8 cellular contexts compared by ENCODE assay signal in the genomic region with DNA sequence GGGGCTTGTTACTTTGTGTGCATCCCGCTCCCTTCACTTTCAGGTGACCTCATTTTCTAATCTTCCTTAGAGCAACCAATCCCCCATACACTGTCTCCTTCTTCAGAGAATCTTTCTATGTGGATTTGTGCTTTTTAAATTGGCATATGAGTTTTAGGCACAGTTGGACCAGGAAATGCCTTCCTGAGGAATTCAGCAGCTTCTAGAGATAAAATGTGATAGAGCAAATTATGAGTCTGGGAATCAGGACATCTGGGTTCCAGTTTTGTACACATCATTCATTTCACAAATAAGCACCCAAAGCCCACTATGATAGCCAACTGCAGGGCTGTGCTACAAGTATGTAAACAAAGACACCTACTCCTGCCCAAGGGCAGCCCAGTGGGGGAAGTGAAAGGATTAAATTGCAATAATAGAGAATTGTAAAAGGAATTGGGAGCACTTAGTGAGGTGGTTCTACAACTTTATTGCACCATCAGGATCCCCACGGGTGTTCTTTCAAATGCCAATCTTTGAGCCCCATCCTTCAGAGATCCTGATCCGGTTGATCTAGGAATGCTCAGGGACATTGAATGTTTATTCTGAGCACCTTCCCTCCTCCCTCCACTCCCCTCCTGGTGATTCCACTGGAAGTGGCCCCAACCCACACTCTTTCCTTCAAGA. TPM values are rescaled to one million over a fixed set of nuclear protein-coding genes. Genes with fewer than 3 reads are reported as not detected.
DNase-seq lines count a peak whose midpoint lies in the region; ATAC-seq and TF ChIP-seq lines count a peak whose summit lies in the region.

No MANE protein-coding gene starts in this region.

- no peak for TF ChIP-seq RAD21 in SK-N-SH (IDR thresholded peaks at IDR 0.05; ENCODE audit: low read length)

- H3K4me3 Mint-ChIP-seq in natural killer cell: no peak overlapping the region
- H3K4me3 Mint-ChIP-seq in natural killer cell treated with Interleukin-12 subunit alpha and Interleukin-12 subunit beta and Interleukin-15 and Interleukin-18, amount 100 ng/mL, for 72 hours: no peak overlapping the region
- no peak overlapping the region for H3K4me3 Mint-ChIP-seq in activated CD4-positive, alpha-beta T cell treated with anti-CD3 and anti-CD28 coated beads, Interleukin-2, amount 10 ng/mL, durations not matched to agents 7 days and 5 days

- peak overlapping the region; percentile 47; the same call in 1 of the 2 replicates for H3K9ac ChIP-seq in SK-N-SH

- POLR2A ChIA-PET in SK-N-SH (lab: Yijun Ruan, JAX): interaction anchor here (0.7 to 0.9 kb wide), 2 partner anchors 11 to 53 kb away, joined by 3 to 4 read pairs; no protein-coding TSS in a partner anchor
- POLR2A ChIA-PET in activated CD4-positive, alpha-beta T cell treated with anti-CD3 and anti-CD28 coated beads, Interleukin-2, amount 10 ng/mL, durations not matched to agents 7 days and 5 days (lab: Charles Lee): no interaction called here

- H3K9me3 ChIP-seq in SK-N-SH: no peaks in the 10 kb centered on the region

- TF ChIP-seq CTCF in natural killer cell (IDR thresholded peaks at IDR 0.05) (no peak), SK-N-SH (IDR thresholded peaks at IDR 0.05) (no peak), foreskin keratinocyte (conservative IDR thresholded peaks at IDR 0.05) (no peak)

- H3K27ac ChIP-seq in SK-N-SH (ENCODE audit: low read depth in 2 of 2, low read length in 1 of 2) (peak overlapping the region; percentile 24 to 97; a peak in 3 of 4 replicates), foreskin keratinocyte (peak overlapping the region; percentile 93)

- no peak for TF ChIP-seq EP300 in SK-N-SH (IDR thresholded peaks at IDR 0.05; ENCODE audit: borderline replicate concordance in 1 of 2, low read depth in 1 of 2, low read length in 1 of 2)

- H2AFZ ChIP-seq in SK-N-SH (ENCODE audit: low read depth): no peak overlapping the region

- DNase-seq in natural killer cell: no peak
- DNase-seq in natural killer cell treated with Interleukin-12 subunit alpha and Interleukin-12 subunit beta and Interleukin-15 and Interleukin-18, amount 100 ng/mL, for 72 hours (ENCODE audit: low spot score): no peak
- DNase-seq in SK-N-SH: no peak
- DNase-seq in foreskin keratinocyte: no peak
- DNase-seq in activated effector memory CD4-positive, alpha-beta T cell treated with Interleukin-2 at 50 U/mL for 16 hours: no peak
- no peak for DNase-seq in activated CD4-positive, alpha-beta T cell treated with anti-CD3 and anti-CD28 coated beads, Interleukin-2, amount 10 ng/mL, durations not matched to agents 7 days and 5 days
- no peak for DNase-seq in occipital lobe (lab: John Stamatoyannopoulos, UW)
- no peak for DNase-seq in activated gamma-delta T cell (lab: John Stamatoyannopoulos, UW)

- H3K36me3 ChIP-seq in SK-N-SH (replicated peaks in 1 of 2; ENCODE audit: control insufficient read depth in 1 of 2, insufficient read depth in 2 of 2, low read length in 1 of 2): peaks cover 0 to 21% of the 10 kb centered on the region in 2 experiments

- H4K20me1 ChIP-seq in SK-N-SH (ENCODE audit: insufficient read depth): no peaks in the 10 kb centered on the region

- no peaks in the 10 kb centered on the region for H3K36me3 Mint-ChIP-seq in natural killer cell
- H3K36me3 Mint-ChIP-seq in natural killer cell treated with Interleukin-12 subunit alpha and Interleukin-12 subunit beta and Interleukin-15 and Interleukin-18, amount 100 ng/mL, for 72 hours: peaks cover 14% of the 10 kb centered on the region
- peaks cover 46% of the 10 kb centered on the region for H3K36me3 Mint-ChIP-seq in activated CD4-positive, alpha-beta T cell treated with anti-CD3 and anti-CD28 coated beads, Interleukin-2, amount 10 ng/mL, durations not matched to agents 7 days and 5 days (ENCODE audit: low read depth)

- WGBS in SK-N-SH (ENCODE audit: low lambda C conversion rate): 56% methylated on average over 3 of the region's 3 CpGs

- no peak overlapping the region for H3K4me3 ChIP-seq in SK-N-SH (ENCODE audit: low read depth in 2 of 2, low read length in 1 of 2)

- H3K9me3 Mint-ChIP-seq in natural killer cell: no peaks in the 10 kb centered on the region
- H3K9me3 Mint-ChIP-seq in natural killer cell treated with Interleukin-12 subunit alpha and Interleukin-12 subunit beta and Interleukin-15 and Interleukin-18, amount 100 ng/mL, for 72 hours: no peaks in the 10 kb centered on the region
- no peaks in the 10 kb centered on the region for H3K9me3 Mint-ChIP-seq in activated CD4-positive, alpha-beta T cell treated with anti-CD3 and anti-CD28 coated beads, Interleukin-2, amount 10 ng/mL, durations not matched to agents 7 days and 5 days

- H3K4me1 Mint-ChIP-seq in natural killer cell: peaks cover 27 to 33% of the 10 kb centered on the region in 2 donors
- H3K4me1 Mint-ChIP-seq in natural killer cell treated with Interleukin-12 subunit alpha and Interleukin-12 subunit beta and Interleukin-15 and Interleukin-18, amount 100 ng/mL, for 72 hours (ENCODE audit: low read depth in 2 of 2): peaks cover 24 to 32% of the 10 kb centered on the region in 2 donors
- peaks cover 23% of the 10 kb centered on the region for H3K4me1 Mint-ChIP-seq in activated CD4-positive, alpha-beta T cell treated with anti-CD3 and anti-CD28 coated beads, Interleukin-2, amount 10 ng/mL, durations not matched to agents 7 days and 5 days

- no peaks in the 10 kb centered on the region for H3K27me3 Mint-ChIP-seq in natural killer cell (ENCODE audit: low read depth in 2 of 2)
- no peaks in the 10 kb centered on the region for H3K27me3 Mint-ChIP-seq in natural killer cell treated with Interleukin-12 subunit alpha and Interleukin-12 subunit beta and Interleukin-15 and Interleukin-18, amount 100 ng/mL, for 72 hours
- H3K27me3 Mint-ChIP-seq in activated CD4-positive, alpha-beta T cell treated with anti-CD3 and anti-CD28 coated beads, Interleukin-2, amount 10 ng/mL, durations not matched to agents 7 days and 5 days: no peaks in the 10 kb centered on the region

- no peaks in the 10 kb centered on the region for H3K9me2 ChIP-seq in SK-N-SH

- CTCF ChIA-PET in SK-N-SH (lab: Yijun Ruan, JAX): interaction anchor here (0.6 to 1.6 kb wide), 2 partner anchors 33 to 173 kb away, joined by 3 to 8 read pairs; no protein-coding TSS in a partner anchor
- CTCF ChIA-PET in activated CD4-positive, alpha-beta T cell treated with anti-CD3 and anti-CD28 coated beads, Interleukin-2, amount 10 ng/mL, durations not matched to agents 7 days and 5 days (lab: Charles Lee): interaction anchor here (0.6 to 1.9 kb wide), 4 partner anchors 13 to 590 kb away, joined by 3 to 5 read pairs (median 4); no protein-coding TSS in a partner anchor

- ATAC-seq in natural killer cell: no peak
- no peak for ATAC-seq in natural killer cell treated with Interleukin-12 subunit alpha and Interleukin-12 subunit beta and Interleukin-15 and Interleukin-18, amount 100 ng/mL, for 72 hours
- ATAC-seq in foreskin keratinocyte: no peak

- peak overlapping the region; percentile 36 for H3K27ac Mint-ChIP-seq in natural killer cell
- H3K27ac Mint-ChIP-seq in natural killer cell treated with Interleukin-12 subunit alpha and Interleukin-12 subunit beta and Interleukin-15 and Interleukin-18, amount 100 ng/mL, for 72 hours: peak overlapping the region in 1 of 2 donors; percentile 45
- H3K27ac Mint-ChIP-seq in activated CD4-positive, alpha-beta T cell treated with anti-CD3 and anti-CD28 coated beads, Interleukin-2, amount 10 ng/mL, durations not matched to agents 7 days and 5 days: no peak overlapping the region

- H3K4me2 ChIP-seq in SK-N-SH: peak overlapping the region; percentile 58

- H3K79me2 ChIP-seq in SK-N-SH (ENCODE audit: insufficient read depth): peaks cover 34% of the 10 kb centered on the region

- peaks cover 38% of the 10 kb centered on the region for H3F3A ChIP-seq in SK-N-SH (replicated peaks; ENCODE audit: insufficient read depth)

- H3K27me3 ChIP-seq in SK-N-SH (ENCODE audit: insufficient read depth) (no peaks in the 10 kb centered on the region), foreskin keratinocyte (no peaks in the 10 kb centered on the region)

- intact Hi-C loops in natural killer cell (cut with micrococcal nuclease): no loop called here

- H3K4me1 ChIP-seq in SK-N-SH (ENCODE audit: control insufficient read depth in 1 of 2, insufficient read depth in 2 of 2, low read depth in 1 of 2, low read length in 1 of 2) (peaks cover 5 to 30% of the 10 kb centered on the region in 2 experiments; a peak in 3 of 4 replicates), foreskin keratinocyte (peaks cover 18% of the 10 kb centered on the region)

TF ChIP-seq in SK-N-SH, 30 proteins besides CTCF, POLR2A, EP300 and RAD21 (continues in another document):
- TF ChIP-seq SIN3A (IDR thresholded peaks at IDR 0.05; ENCODE audit: borderline replicate concordance, low read depth, low read length) (no peak), CHD2 (IDR thresholded peaks at IDR 0.05; ENCODE audit: low read length, partially characterized antibody) (no peak), JUND (IDR thresholded peaks at IDR 0.05) (no peak), GATA2 (CRISPR knock-in tag; IDR thresholded peaks at IDR 0.05) (no peak)

RNA-seq across cellular contexts. Expression of a gene that starts 11.3 kb away (rescaled TPM):
- total RNA-seq in natural killer cell (10 to 100 TPM; 70.8 to 81.4 (median 77.1) TPM), foreskin keratinocyte (67.3 and 68.2 TPM in 2 replicates), occipital lobe (48.8 TPM)
- 100 to 1,000 TPM in 1 of 2 donors, 10 to 100 TPM in 1; 96.1 to 117 TPM for total RNA-seq in natural killer cell treated with Interleukin-12 subunit alpha and Interleukin-12 subunit beta and Interleukin-15 and Interleukin-18, amount 100 ng/mL, for 72 hours
- polyA plus RNA-seq in SK-N-SH (2012; rRNA removed) (37.0 and 51.2 TPM in 2 replicates), foreskin keratinocyte (37.8 and 42.1 TPM in 2 replicates)
- polyA plus RNA-seq in SK-N-SH (2012; cell fraction: cytosol; rRNA removed): 51.9 and 60.8 TPM in 2 replicates
- polyA plus RNA-seq in SK-N-SH (2012; cell fraction: nucleus; rRNA removed): 13.7 and 27.2 TPM in 2 replicates
- 10 to 100 TPM; 74.7 to 75.7 TPM for total RNA-seq in activated CD4-positive, alpha-beta T cell treated with anti-CD3 and anti-CD28 coated beads, Interleukin-2, amount 10 ng/mL, durations not matched to agents 7 days and 5 days

RNA-seq across cellular contexts. Expression of a gene that starts 54.2 kb away (rescaled TPM):
- total RNA-seq in natural killer cell: 1,000 to 10,000 TPM; 1,247 to 1,683 (median 1,557) TPM
- total RNA-seq in natural killer cell treated with Interleukin-12 subunit alpha and Interleukin-12 subunit beta and Interleukin-15 and Interleukin-18, amount 100 ng/mL, for 72 hours: 1,000 to 10,000 TPM; 1,502 to 3,073 TPM
- 3,924 and 7,920 TPM in 2 replicates for polyA plus RNA-seq in SK-N-SH (2012; rRNA removed)
- 5,618 and 8,173 TPM in 2 replicates for polyA plus RNA-seq in SK-N-SH (2012; cell fraction: cytosol; rRNA removed)
- 1,784 and 3,464 TPM in 2 replicates for polyA plus RNA-seq in SK-N-SH (2012; cell fraction: nucleus; rRNA removed)
- 7,809 and 8,573 TPM in 2 replicates for total RNA-seq in foreskin keratinocyte
- polyA plus RNA-seq in foreskin keratinocyte: 12,196 and 12,994 TPM in 2 replicates
- 1,000 to 10,000 TPM; 5,491 to 5,845 TPM for total RNA-seq in activated CD4-positive, alpha-beta T cell treated with anti-CD3 and anti-CD28 coated beads, Interleukin-2, amount 10 ng/mL, durations not matched to agents 7 days and 5 days
- total RNA-seq in occipital lobe: 2,498 TPM
